Comparison of ENCODE assay signal across 14 cellular contexts in genomic region chr2:68739261-68740183, GRCh38. TPM values are rescaled to one million over a fixed set of nuclear protein-coding genes. Genes with fewer than 3 reads are reported as not detected.
DNase-seq lines count a peak whose midpoint lies in the region; ATAC-seq and TF ChIP-seq lines count a peak whose summit lies in the region.
"Had no signal": no experiment of that assay in that cellular context is flagged by ENCODE, and none has a peak within 500 bp of the region (broad histone marks: within the 10 kb centered on the region; RNA-seq: fewer than 3 reads in every experiment).

No MANE protein-coding gene starts in this region.

- no peak overlapping the region for H2AFZ ChIP-seq in hepatocyte
- H2AFZ ChIP-seq: parathyroid adenoma had no signal

- no peak for DNase-seq in CD4-positive, alpha-beta T cell
- peak in 1 of 2 donors; percentile 6 for DNase-seq in memory B cell (ENCODE audit: low spot score in 2 of 2)
- DNase-seq in hepatocyte (ENCODE audit: low spot score) = no peak
- no peak for DNase-seq in NCI-H187 (lab: John Stamatoyannopoulos, UW)
- DNase-seq: activated CD4-positive, alpha-beta T cell treated with anti-CD3 and anti-CD28 coated beads for 4 hours; cortex of kidney; gastrocnemius medialis; MG63; stimulated activated CD4-positive, alpha-beta T cell treated with anti-CD3 and anti-CD28 coated beads, Interleukin-1b, Interleukin-23, amount 100 ng/mL, for 48 hours had no signal

- peaks cover 61% of the 10 kb centered on the region for H3K36me3 Mint-ChIP-seq in CD4-positive, alpha-beta T cell (ENCODE audit: low read depth)
- H3K36me3 Mint-ChIP-seq in T-helper 1 cell treated with Interleukin-12 subunit alpha and Interleukin-12 subunit beta and Interleukin-4 antibody, amounts not matched to agents 30 μg/mL and 1 μg/mL, for 36 hours (ENCODE audit: low read depth) = peaks cover 50% of the 10 kb centered on the region
- H3K36me3 Mint-ChIP-seq in memory B cell = peaks cover 6% of the 10 kb centered on the region

- H3K27me3 ChIP-seq in CD4-positive, alpha-beta T cell (ENCODE audit: control insufficient read depth, insufficient read depth, low read length) = no peaks in the 10 kb centered on the region
- H3K27me3 ChIP-seq in hepatocyte = no peaks in the 10 kb centered on the region
- H3K27me3 ChIP-seq: gastrocnemius medialis, MG63 had no signal

- CTCF ChIA-PET in CD4-positive, alpha-beta T cell (lab: Charles Lee) = interaction anchor here (0.6 to 6.5 kb wide), 8 partner anchors 9 to 30 kb away, joined by 4 to 63 read pairs (median 6); no protein-coding TSS in a partner anchor

- intact Hi-C loops in CD4-positive, alpha-beta T cell (cut with DNase I, micrococcal nuclease) = loop anchor here in 1 of 2 experiments (1.0 to 5.0 kb wide), 3 partner anchors 15 to 272 kb away; partner anchors contain the start of genes APLF and FBXO48

- H3K4me3 Mint-ChIP-seq in CD4-positive, alpha-beta T cell = no peak overlapping the region
- H3K4me3 Mint-ChIP-seq in T-helper 1 cell treated with Interleukin-12 subunit alpha and Interleukin-12 subunit beta and Interleukin-4 antibody, amounts not matched to agents 30 μg/mL and 1 μg/mL, for 36 hours = no peak overlapping the region
- peak overlapping the region; percentile 63 for H3K4me3 Mint-ChIP-seq in memory B cell

- POLR2A ChIA-PET in CD4-positive, alpha-beta T cell (lab: Charles Lee) = interaction anchor here (1.0 to 8.0 kb wide), 11 partner anchors 9 to 169 kb away, joined by 3 to 79 read pairs (median 8); no protein-coding TSS in a partner anchor

- peak overlapping the region; percentile 77 for H3K27ac ChIP-seq in CD4-positive, alpha-beta T cell (ENCODE audit: low read depth, low read length)
- H3K27ac ChIP-seq in hepatocyte = no peak overlapping the region
- H3K27ac ChIP-seq: gastrocnemius medialis, parathyroid adenoma had no signal

- TF ChIP-seq CTCF in CD4-positive, alpha-beta T cell (IDR thresholded peaks at IDR 0.05) = no peak
- TF ChIP-seq CTCF in hepatocyte (IDR thresholded peaks at IDR 0.05; ENCODE audit: poor library complexity) = no peak

- H3K9me3 Mint-ChIP-seq in CD4-positive, alpha-beta T cell = no peaks in the 10 kb centered on the region
- H3K9me3 Mint-ChIP-seq in T-helper 1 cell treated with Interleukin-12 subunit alpha and Interleukin-12 subunit beta and Interleukin-4 antibody, amounts not matched to agents 30 μg/mL and 1 μg/mL, for 36 hours = no peaks in the 10 kb centered on the region
- H3K9me3 Mint-ChIP-seq in memory B cell = no peaks in the 10 kb centered on the region

- H3K9me3 ChIP-seq in CD4-positive, alpha-beta T cell (ENCODE audit: control insufficient read depth, low read length) = no peaks in the 10 kb centered on the region
- no peaks in the 10 kb centered on the region for H3K9me3 ChIP-seq in hepatocyte (ENCODE audit: low read depth)
- H3K9me3 ChIP-seq: gastrocnemius medialis, MG63 had no signal

- H3K27me3 Mint-ChIP-seq in CD4-positive, alpha-beta T cell = no peaks in the 10 kb centered on the region
- H3K27me3 Mint-ChIP-seq in T-helper 1 cell treated with Interleukin-12 subunit alpha and Interleukin-12 subunit beta and Interleukin-4 antibody, amounts not matched to agents 30 μg/mL and 1 μg/mL, for 36 hours (ENCODE audit: low read depth) = no peaks in the 10 kb centered on the region
- no peaks in the 10 kb centered on the region for H3K27me3 Mint-ChIP-seq in memory B cell

- H3K36me3 ChIP-seq in hepatocyte (replicated peaks; ENCODE audit: insufficient read depth, low read depth) = no peaks in the 10 kb centered on the region
- H3K36me3 ChIP-seq: gastrocnemius medialis, MG63 had no signal

- no peaks in the 10 kb centered on the region for H3K9me2 ChIP-seq in hepatocyte (replicated peaks; ENCODE audit: insufficient read depth)

- peaks cover 73% of the 10 kb centered on the region for H3K4me1 Mint-ChIP-seq in CD4-positive, alpha-beta T cell (ENCODE audit: low read depth)
- peaks cover 59% of the 10 kb centered on the region for H3K4me1 Mint-ChIP-seq in T-helper 1 cell treated with Interleukin-12 subunit alpha and Interleukin-12 subunit beta and Interleukin-4 antibody, amounts not matched to agents 30 μg/mL and 1 μg/mL, for 36 hours (ENCODE audit: low read depth)
- H3K4me1 Mint-ChIP-seq in memory B cell = peaks cover 59% of the 10 kb centered on the region

- no peaks in the 10 kb centered on the region for H3K79me2 ChIP-seq in hepatocyte
- H3K79me2 ChIP-seq: parathyroid adenoma had no signal

- no peak overlapping the region for H3K4me3 ChIP-seq in hepatocyte
- H3K4me3 ChIP-seq: gastrocnemius medialis, MG63 had no signal

- no peak overlapping the region for H3K4me2 ChIP-seq in hepatocyte

- 94% methylated on average over 6 of the region's 6 CpGs for WGBS in hepatocyte (ENCODE audit: low lambda C conversion rate, missing lambda C conversion rate)

- H4K20me1 ChIP-seq in hepatocyte (ENCODE audit: insufficient read depth, poor library complexity, severe bottlenecking) = no peaks in the 10 kb centered on the region

- ATAC-seq in CD4-positive, alpha-beta T cell (ENCODE audit: poor library complexity) = no peak
- ATAC-seq in GM18511 (IDR thresholded peaks at IDR 0.05; ENCODE audit: unreplicated experiment) (peak; percentile 27), memory B cell (ENCODE audit: low read depth) (peak; percentile 25), GM19452 (IDR thresholded peaks at IDR 0.05; ENCODE audit: unreplicated experiment) (no peak), HG02870 (IDR thresholded peaks at IDR 0.05; ENCODE audit: unreplicated experiment) (no peak)
- ATAC-seq: gastrocnemius medialis had no signal

- no peak overlapping the region for H3K27ac Mint-ChIP-seq in CD4-positive, alpha-beta T cell
- peak overlapping the region; percentile 83 for H3K27ac Mint-ChIP-seq in T-helper 1 cell treated with Interleukin-12 subunit alpha and Interleukin-12 subunit beta and Interleukin-4 antibody, amounts not matched to agents 30 μg/mL and 1 μg/mL, for 36 hours
- H3K27ac Mint-ChIP-seq in memory B cell = no peak overlapping the region

- no peaks in the 10 kb centered on the region for H3K4me1 ChIP-seq in hepatocyte (ENCODE audit: insufficient read depth)
- H3K4me1 ChIP-seq: gastrocnemius medialis, parathyroid adenoma had no signal

RNA-seq across cellular contexts. Expression of gene ARHGAP25, which starts 4.9 kb away (rescaled TPM):
- 10 to 100 TPM; 39.3 to 41.8 TPM for total RNA-seq in CD4-positive, alpha-beta T cell
- total RNA-seq in hepatocyte = 0.47 TPM in 1 of 2 replicates, not detected in the other
- polyA plus RNA-seq in hepatocyte = 0.12 and 0.21 TPM in 2 replicates

Comparison
In these comparisons a context has a peak if more than half of its experiments do, and no peak if none do; other contexts are left out.
1. ATAC-seq: peak in GM18511 (single experiment) and memory B cell (single experiment); none in CD4-positive, alpha-beta T cell (single experiment), GM19452 (single experiment) and HG02870 (single experiment).
2. RNA of gene ARHGAP25, which starts 4.9 kb away (total RNA-seq): 39.3 to 41.8 TPM in CD4-positive, alpha-beta T cell; 0.47 TPM in hepatocyte; every median in the first group is over 10 times any median in the second.